Comparison of ENCODE assay signal across 1 cellular context in the genomic region with DNA sequence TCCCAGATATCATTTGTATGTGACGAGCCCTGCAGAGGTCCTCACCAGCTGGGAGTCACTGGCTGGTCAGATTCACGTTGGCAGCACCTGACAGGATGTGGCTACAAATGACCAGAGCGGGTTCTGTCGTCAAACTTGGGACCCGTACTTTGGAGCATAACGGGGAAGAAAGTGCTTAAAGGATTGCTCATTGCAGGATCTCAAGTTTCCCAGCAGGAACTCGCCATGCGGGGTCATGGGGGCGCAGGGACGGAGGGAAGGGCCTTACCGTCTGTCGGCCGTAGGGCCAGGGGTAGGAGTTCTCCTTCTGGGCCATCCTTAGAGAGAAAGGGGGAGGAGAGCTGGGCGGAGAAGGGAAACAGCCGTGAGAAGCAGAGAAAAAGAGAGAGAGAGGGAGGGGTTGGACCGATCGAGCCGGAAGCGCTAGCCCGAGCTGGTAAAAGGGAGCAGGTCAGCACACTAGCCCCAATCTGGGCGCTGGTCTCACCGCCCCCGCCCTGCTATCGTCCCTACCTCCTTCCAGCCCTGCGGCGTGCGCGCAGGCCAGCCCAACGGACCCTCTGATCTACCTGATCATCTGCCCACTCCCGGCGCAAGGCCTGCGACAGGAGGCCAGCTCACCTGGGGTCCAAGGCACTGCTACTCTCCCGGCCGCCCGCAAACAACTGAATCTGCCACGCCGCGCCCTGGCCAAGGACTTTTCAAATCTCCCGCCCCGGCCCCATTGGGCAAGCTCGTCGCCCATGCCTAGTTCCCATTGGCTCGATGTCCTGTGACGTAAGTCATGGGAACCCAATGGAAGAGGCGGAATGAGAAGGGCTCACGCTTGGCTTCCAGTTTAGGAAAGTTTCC.
TF ChIP-seq lines count a peak whose summit lies in the region.

A gene (minus strand): TSS at position 667 of the 852 bp plus-strand sequence. CDS start 351 bp downstream, at position 316.

TF ChIP-seq in HepG2, 621 proteins besides CTCF, POLR2A, EP300 and RAD21 (continued from another document and continues in another):
- TF ChIP-seq, protein P1, sequence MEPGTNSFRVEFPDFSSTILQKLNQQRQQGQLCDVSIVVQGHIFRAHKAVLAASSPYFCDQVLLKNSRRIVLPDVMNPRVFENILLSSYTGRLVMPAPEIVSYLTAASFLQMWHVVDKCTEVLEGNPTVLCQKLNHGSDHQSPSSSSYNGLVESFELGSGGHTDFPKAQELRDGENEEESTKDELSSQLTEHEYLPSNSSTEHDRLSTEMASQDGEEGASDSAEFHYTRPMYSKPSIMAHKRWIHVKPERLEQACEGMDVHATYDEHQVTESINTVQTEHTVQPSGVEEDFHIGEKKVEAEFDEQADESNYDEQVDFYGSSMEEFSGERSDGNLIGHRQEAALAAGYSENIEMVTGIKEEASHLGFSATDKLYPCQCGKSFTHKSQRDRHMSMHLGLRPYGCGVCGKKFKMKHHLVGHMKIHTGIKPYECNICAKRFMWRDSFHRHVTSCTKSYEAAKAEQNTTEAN (CRISPR knock-in tag; conservative IDR thresholded peaks at IDR 0.05) = no peak; the same call in 1 of the 2 replicates
- TF ChIP-seq, protein P2, sequence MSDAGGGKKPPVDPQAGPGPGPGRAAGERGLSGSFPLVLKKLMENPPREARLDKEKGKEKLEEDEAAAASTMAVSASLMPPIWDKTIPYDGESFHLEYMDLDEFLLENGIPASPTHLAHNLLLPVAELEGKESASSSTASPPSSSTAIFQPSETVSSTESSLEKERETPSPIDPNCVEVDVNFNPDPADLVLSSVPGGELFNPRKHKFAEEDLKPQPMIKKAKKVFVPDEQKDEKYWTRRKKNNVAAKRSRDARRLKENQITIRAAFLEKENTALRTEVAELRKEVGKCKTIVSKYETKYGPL (CRISPR knock-in tag; IDR thresholded peaks at IDR 0.05) = peak; percentile 11; the same call in 1 of the 2 replicates
- TF ChIP-seq, protein P3, sequence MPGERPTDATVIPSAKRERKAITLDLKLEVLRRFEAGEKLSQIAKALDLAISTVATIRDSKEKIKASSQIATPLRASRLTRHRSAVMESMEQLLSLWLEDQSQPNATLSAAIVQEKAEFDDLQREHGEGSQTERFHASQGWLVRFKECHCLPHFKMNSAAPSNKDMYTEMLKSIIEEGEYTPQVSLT (CRISPR knock-in tag; IDR thresholded peaks at IDR 0.05; ENCODE audit: borderline replicate concordance, low read depth) = no peak
- TF ChIP-seq, protein P4, sequence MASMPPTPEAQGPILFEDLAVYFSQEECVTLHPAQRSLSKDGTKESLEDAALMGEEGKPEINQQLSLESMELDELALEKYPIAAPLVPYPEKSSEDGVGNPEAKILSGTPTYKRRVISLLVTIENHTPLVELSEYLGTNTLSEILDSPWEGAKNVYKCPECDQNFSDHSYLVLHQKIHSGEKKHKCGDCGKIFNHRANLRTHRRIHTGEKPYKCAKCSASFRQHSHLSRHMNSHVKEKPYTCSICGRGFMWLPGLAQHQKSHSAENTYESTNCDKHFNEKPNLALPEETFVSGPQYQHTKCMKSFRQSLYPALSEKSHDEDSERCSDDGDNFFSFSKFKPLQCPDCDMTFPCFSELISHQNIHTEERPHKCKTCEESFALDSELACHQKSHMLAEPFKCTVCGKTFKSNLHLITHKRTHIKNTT (CRISPR knock-in tag; IDR thresholded peaks at IDR 0.05) = no peak
- peak; percentile 35 for TF ChIP-seq ZBTB20 (CRISPR knock-in tag; IDR thresholded peaks at IDR 0.05; ENCODE audit: borderline replicate concordance, low read depth)
- TF ChIP-seq, protein P5, sequence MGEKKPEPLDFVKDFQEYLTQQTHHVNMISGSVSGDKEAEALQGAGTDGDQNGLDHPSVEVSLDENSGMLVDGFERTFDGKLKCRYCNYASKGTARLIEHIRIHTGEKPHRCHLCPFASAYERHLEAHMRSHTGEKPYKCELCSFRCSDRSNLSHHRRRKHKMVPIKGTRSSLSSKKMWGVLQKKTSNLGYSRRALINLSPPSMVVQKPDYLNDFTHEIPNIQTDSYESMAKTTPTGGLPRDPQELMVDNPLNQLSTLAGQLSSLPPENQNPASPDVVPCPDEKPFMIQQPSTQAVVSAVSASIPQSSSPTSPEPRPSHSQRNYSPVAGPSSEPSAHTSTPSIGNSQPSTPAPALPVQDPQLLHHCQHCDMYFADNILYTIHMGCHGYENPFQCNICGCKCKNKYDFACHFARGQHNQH (CRISPR knock-in tag; IDR thresholded peaks at IDR 0.05) = no peak
- no peak for TF ChIP-seq IRX3 (CRISPR knock-in tag; IDR thresholded peaks at IDR 0.05; ENCODE audit: borderline replicate concordance, low read depth)
- TF ChIP-seq ZNF510 (CRISPR knock-in tag; IDR thresholded peaks at IDR 0.05; ENCODE audit: low read depth) = peak; percentile 95; the same call in 1 of the 2 replicates
- peak; percentile 58 for TF ChIP-seq RBM39 (IDR thresholded peaks at IDR 0.05; ENCODE audit: low read depth, low read length, poor library complexity, severe bottlenecking)
- TF ChIP-seq ZNF24 (IDR thresholded peaks at IDR 0.05) = no peak
- no peak for TF ChIP-seq ATM (IDR thresholded peaks at IDR 0.05; ENCODE audit: borderline replicate concordance)
- TF ChIP-seq, protein P6, sequence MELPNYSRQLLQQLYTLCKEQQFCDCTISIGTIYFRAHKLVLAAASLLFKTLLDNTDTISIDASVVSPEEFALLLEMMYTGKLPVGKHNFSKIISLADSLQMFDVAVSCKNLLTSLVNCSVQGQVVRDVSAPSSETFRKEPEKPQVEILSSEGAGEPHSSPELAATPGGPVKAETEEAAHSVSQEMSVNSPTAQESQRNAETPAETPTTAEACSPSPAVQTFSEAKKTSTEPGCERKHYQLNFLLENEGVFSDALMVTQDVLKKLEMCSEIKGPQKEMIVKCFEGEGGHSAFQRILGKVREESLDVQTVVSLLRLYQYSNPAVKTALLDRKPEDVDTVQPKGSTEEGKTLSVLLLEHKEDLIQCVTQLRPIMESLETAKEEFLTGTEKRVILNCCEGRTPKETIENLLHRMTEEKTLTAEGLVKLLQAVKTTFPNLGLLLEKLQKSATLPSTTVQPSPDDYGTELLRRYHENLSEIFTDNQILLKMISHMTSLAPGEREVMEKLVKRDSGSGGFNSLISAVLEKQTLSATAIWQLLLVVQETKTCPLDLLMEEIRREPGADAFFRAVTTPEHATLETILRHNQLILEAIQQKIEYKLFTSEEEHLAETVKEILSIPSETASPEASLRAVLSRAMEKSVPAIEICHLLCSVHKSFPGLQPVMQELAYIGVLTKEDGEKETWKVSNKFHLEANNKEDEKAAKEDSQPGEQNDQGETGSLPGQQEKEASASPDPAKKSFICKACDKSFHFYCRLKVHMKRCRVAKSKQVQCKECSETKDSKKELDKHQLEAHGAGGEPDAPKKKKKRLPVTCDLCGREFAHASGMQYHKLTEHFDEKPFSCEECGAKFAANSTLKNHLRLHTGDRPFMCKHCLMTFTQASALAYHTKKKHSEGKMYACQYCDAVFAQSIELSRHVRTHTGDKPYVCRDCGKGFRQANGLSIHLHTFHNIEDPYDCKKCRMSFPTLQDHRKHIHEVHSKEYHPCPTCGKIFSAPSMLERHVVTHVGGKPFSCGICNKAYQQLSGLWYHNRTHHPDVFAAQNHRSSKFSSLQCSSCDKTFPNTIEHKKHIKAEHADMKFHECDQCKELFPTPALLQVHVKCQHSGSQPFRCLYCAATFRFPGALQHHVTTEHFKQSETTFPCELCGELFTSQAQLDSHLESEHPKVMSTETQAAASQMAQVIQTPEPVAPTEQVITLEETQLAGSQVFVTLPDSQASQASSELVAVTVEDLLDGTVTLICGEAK (IDR thresholded peaks at IDR 0.05) = no peak
- TF ChIP-seq, protein P6 (CRISPR knock-in tag; IDR thresholded peaks at IDR 0.05) = no peak
- TF ChIP-seq ZNF367 (CRISPR knock-in tag; IDR thresholded peaks at IDR 0.05; ENCODE audit: borderline replicate concordance) = no peak
- TF ChIP-seq, protein P7, sequence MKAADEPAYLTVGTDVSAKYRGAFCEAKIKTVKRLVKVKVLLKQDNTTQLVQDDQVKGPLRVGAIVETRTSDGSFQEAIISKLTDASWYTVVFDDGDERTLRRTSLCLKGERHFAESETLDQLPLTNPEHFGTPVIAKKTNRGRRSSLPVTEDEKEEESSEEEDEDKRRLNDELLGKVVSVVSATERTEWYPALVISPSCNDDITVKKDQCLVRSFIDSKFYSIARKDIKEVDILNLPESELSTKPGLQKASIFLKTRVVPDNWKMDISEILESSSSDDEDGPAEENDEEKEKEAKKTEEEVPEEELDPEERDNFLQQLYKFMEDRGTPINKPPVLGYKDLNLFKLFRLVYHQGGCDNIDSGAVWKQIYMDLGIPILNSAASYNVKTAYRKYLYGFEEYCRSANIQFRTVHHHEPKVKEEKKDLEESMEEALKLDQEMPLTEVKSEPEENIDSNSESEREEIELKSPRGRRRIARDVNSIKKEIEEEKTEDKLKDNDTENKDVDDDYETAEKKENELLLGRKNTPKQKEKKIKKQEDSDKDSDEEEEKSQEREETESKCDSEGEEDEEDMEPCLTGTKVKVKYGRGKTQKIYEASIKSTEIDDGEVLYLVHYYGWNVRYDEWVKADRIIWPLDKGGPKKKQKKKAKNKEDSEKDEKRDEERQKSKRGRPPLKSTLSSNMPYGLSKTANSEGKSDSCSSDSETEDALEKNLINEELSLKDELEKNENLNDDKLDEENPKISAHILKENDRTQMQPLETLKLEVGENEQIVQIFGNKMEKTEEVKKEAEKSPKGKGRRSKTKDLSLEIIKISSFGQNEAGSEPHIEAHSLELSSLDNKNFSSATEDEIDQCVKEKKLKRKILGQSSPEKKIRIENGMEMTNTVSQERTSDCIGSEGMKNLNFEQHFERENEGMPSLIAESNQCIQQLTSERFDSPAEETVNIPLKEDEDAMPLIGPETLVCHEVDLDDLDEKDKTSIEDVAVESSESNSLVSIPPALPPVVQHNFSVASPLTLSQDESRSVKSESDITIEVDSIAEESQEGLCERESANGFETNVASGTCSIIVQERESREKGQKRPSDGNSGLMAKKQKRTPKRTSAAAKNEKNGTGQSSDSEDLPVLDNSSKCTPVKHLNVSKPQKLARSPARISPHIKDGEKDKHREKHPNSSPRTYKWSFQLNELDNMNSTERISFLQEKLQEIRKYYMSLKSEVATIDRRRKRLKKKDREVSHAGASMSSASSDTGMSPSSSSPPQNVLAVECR (CRISPR knock-in tag; IDR thresholded peaks at IDR 0.05; ENCODE audit: borderline replicate concordance) = peak; percentile 100
- TF ChIP-seq REL (CRISPR knock-in tag; conservative IDR thresholded peaks at IDR 0.05) = 0 out of 2 replicates have a peak, but pooled peaks have one; percentile 81
- no peak; the same call in 1 of the 2 replicates for TF ChIP-seq ARNTL (CRISPR knock-in tag; IDR thresholded peaks at IDR 0.05)
- no peak for TF ChIP-seq ZNF34 (CRISPR knock-in tag; IDR thresholded peaks at IDR 0.05; ENCODE audit: borderline replicate concordance)
- no peak for TF ChIP-seq GTF2F1 (IDR thresholded peaks at IDR 0.05; ENCODE audit: low read length)
- TF ChIP-seq NRL (CRISPR knock-in tag; IDR thresholded peaks at IDR 0.05; ENCODE audit: borderline replicate concordance) = no peak
- TF ChIP-seq GTF3A (CRISPR knock-in tag; conservative IDR thresholded peaks at IDR 0.05) = no peak; the same call in 1 of the 2 replicates
- TF ChIP-seq, protein P8, sequence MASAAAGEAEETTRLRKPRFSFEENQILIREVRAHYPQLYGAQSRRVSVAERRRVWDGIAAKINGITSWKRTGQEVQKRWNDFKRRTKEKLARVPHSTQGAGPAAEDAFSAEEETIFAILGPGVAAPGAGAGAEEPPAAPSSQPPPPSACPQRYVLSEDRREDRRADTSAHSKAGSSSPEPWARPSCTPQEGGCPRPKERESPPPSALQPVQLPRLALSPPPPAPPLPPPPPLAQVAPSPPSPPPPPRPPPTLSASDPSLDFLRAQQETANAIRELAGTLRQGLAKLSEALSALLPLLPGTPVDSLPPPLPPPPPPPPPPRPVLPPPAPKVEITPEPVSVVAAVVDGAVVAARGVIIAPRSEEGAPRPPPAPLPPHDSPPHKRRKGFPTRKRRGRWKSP (CRISPR knock-in tag; IDR thresholded peaks at IDR 0.05) = peak; percentile 74; the same call in 1 of the 2 replicates
- 0 out of 2 replicates have a peak, but pooled peaks have one; percentile 32 for TF ChIP-seq HOXA9 (CRISPR knock-in tag; IDR thresholded peaks at IDR 0.05; ENCODE audit: borderline replicate concordance)
- peak; percentile 63; the same call in 1 of the 2 replicates for TF ChIP-seq ZNF556 (CRISPR knock-in tag; IDR thresholded peaks at IDR 0.05; ENCODE audit: borderline replicate concordance)
- TF ChIP-seq, protein P9, sequence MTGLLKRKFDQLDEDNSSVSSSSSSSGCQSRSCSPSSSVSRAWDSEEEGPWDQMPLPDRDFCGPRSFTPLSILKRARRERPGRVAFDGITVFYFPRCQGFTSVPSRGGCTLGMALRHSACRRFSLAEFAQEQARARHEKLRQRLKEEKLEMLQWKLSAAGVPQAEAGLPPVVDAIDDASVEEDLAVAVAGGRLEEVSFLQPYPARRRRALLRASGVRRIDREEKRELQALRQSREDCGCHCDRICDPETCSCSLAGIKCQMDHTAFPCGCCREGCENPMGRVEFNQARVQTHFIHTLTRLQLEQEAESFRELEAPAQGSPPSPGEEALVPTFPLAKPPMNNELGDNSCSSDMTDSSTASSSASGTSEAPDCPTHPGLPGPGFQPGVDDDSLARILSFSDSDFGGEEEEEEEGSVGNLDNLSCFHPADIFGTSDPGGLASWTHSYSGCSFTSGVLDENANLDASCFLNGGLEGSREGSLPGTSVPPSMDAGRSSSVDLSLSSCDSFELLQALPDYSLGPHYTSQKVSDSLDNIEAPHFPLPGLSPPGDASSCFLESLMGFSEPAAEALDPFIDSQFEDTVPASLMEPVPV (CRISPR knock-in tag; IDR thresholded peaks at IDR 0.05) = peak; percentile 87
- TF ChIP-seq, protein P10, sequence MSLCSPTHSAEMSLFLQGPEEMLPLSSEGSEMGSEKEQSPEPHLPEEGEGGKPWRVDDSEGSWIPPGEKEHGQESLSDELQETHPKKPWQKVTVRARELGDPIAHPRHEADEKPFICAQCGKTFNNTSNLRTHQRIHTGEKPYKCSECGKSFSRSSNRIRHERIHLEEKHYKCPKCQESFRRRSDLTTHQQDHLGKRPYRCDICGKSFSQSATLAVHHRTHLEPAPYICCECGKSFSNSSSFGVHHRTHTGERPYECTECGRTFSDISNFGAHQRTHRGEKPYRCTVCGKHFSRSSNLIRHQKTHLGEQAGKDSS (CRISPR knock-in tag; IDR thresholded peaks at IDR 0.05; ENCODE audit: borderline replicate concordance, low read depth) = 0 out of 2 replicates have a peak, but pooled peaks have one; percentile 27
